In the genomic region with DNA sequence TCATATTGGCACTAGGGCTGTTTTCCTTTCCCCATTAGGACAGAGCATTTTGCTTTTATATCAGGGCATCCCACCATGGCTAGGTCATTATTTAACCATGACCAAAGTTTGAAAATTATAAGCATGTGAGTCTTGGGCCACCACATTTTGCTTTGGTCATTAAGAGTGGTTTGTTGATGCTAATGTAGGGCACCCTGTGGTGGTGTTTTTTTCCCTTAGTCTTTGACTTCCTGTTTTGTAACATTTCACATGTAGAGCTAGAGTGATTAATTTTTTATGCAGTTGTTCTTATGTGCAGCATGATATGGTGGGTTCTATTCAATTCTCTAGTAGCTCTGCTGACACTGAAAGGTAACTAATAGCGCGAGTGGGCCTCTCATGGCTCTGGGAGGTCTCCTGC, we compare ENCODE assay signal across 17 cellular contexts.
"Had no signal": no experiment of that assay in that cellular context is flagged by ENCODE, and none has a peak within 500 bp of the region (broad histone marks: within the 10 kb centered on the region; RNA-seq: fewer than 3 reads in every experiment).

No MANE protein-coding gene starts in this region.

- H3K36me3 Mint-ChIP-seq: activated naive CD4-positive, alpha-beta T cell treated with anti-CD3 and anti-CD28 coated beads, Interleukin-2, amount 50 U/mL, for 72 hours; memory B cell had no signal

- H3K27ac Mint-ChIP-seq: activated naive CD4-positive, alpha-beta T cell treated with anti-CD3 and anti-CD28 coated beads, Interleukin-2, amount 50 U/mL, for 72 hours; activated T-cell treated with anti-CD3 and anti-CD28 coated beads, Interleukin-2, amount 50 U/mL, for 72 hours; memory B cell; T-helper 17 cell had no signal

- H3K4me3 ChIP-seq: dorsolateral prefrontal cortex, gastroesophageal sphincter, heart left ventricle had no signal

- H3K27me3 ChIP-seq: dorsolateral prefrontal cortex, gastroesophageal sphincter, heart left ventricle had no signal

- H3K27me3 Mint-ChIP-seq: memory B cell, T-helper 17 cell had no signal

- H3K27ac ChIP-seq: dorsolateral prefrontal cortex, gastroesophageal sphincter, heart left ventricle, WERI-Rb-1 had no signal

- DNase-seq: activated CD4-positive, alpha-beta T cell treated with anti-CD3 and anti-CD28 coated beads, Interleukin-2, amount 50 U/mL, for 4 hours; activated gamma-delta T cell treated with Interleukin-2 at 50 U/mL for 16 hours; activated T-cell treated with anti-CD3 and anti-CD28 coated beads, Interleukin-2, amount 50 U/mL, for 72 hours; dorsolateral prefrontal cortex; heart left ventricle; kidney glomerular epithelial cell; left ventricle myocardium superior; retina; stimulated activated CD4-positive, alpha-beta T cell treated with anti-CD3 and anti-CD28 coated beads, Interleukin-12 subunit alpha, Interleukin-12 subunit beta, amount 100 ng/mL, for 4 hours; stimulated activated CD4-positive, alpha-beta T cell treated with anti-CD3 and anti-CD28 coated beads, Interleukin-1b, Interleukin-23, amount 100 ng/mL, for 48 hours; stimulated activated CD8-positive, alpha-beta memory T cell treated with anti-CD3 and anti-CD28 coated beads, Interleukin-4, amount 100 ng/mL, for 48 hours; stimulated activated naive CD4-positive, alpha-beta T cell; T-helper 17 cell; WERI-Rb-1 had no signal

- H3K4me1 Mint-ChIP-seq: memory B cell, T-helper 17 cell had no signal

- H3K4me1 ChIP-seq: gastroesophageal sphincter, heart left ventricle had no signal

- H3K4me3 Mint-ChIP-seq: activated T-cell treated with anti-CD3 and anti-CD28 coated beads, Interleukin-2, amount 50 U/mL, for 72 hours; memory B cell; T-helper 17 cell had no signal

- H3K36me3 ChIP-seq: gastroesophageal sphincter, heart left ventricle, WERI-Rb-1 had no signal

- H3K9me3 ChIP-seq: gastroesophageal sphincter, heart left ventricle had no signal
